26 cellular contexts compared by ENCODE assay signal in the genomic region with DNA sequence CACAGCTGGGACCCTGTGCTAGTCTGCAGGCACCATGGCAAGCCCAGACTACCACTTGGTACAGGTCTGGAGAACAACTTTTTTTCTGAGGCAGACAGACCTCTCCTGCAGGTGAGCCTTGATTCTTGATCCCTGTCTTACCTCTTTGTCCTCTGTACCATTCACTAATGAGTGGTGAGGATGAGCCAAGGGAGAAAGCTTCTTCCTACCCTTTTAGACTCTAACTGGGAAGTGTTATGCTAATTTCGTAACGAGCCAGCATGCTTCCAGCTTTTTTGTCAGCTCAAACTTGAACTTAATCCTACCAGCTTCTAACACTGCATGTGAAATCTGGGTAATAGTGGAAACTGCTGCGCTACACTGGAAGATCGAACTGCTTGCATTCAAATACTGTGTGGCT.
"Had no signal": no experiment of that assay in that cellular context is flagged by ENCODE, and none has a peak within 500 bp of the region (broad histone marks: within the 10 kb centered on the region; RNA-seq: fewer than 3 reads in every experiment).

No MANE protein-coding gene starts in this region.

- H3K9me3 Mint-ChIP-seq: memory B cell; mesothelial cell of epicardium; nephron; neural progenitor cell; stimulated activated memory B cell treated with anti-CD40 and anti-IgM and Interleukin-4, amounts not matched to agents 10 μg/mL and 1 μg/mL and 100 μg/mL, for 72 hours had no signal

- H3K27me3 ChIP-seq: gastrocnemius medialis, right lobe of liver, tibial nerve, upper lobe of left lung, uterus had no signal

- H3K27ac Mint-ChIP-seq: memory B cell; mesothelial cell of epicardium; naive thymus-derived CD4-positive, alpha-beta T cell; nephron; neural progenitor cell; progenitor cell of endocrine pancreas; stimulated activated memory B cell treated with anti-CD40 and anti-IgM and Interleukin-4, amounts not matched to agents 10 μg/mL and 1 μg/mL and 100 μg/mL, for 72 hours had no signal

- DNase-seq: dorsolateral prefrontal cortex; effector CD4-positive, alpha-beta T cell; foreskin fibroblast; gastrocnemius medialis; head of caudate nucleus; left ventricle myocardium superior; naive thymus-derived CD4-positive, alpha-beta T cell; right lobe of liver; small intestine; stimulated activated CD4-positive, alpha-beta T cell treated with anti-CD3 and anti-CD28 coated beads, Interleukin-4, amount 100 ng/mL, for 4 hours; stimulated activated naive CD8-positive, alpha-beta T cell treated with anti-CD3 and anti-CD28 coated beads, Interleukin-15, Interleukin-2, amounts not matched to agents 100 U/mL and 50 U/mL, for 24 hours; substantia nigra; upper lobe of left lung; uterus had no signal

- H3K4me3 Mint-ChIP-seq: memory B cell; mesothelial cell of epicardium; naive thymus-derived CD4-positive, alpha-beta T cell; nephron; neural progenitor cell; stimulated activated memory B cell treated with anti-CD40 and anti-IgM and Interleukin-4, amounts not matched to agents 10 μg/mL and 1 μg/mL and 100 μg/mL, for 72 hours had no signal

- ATAC-seq: esophagus mucosa; gastrocnemius medialis; left ventricle myocardium superior; naive thymus-derived CD4-positive, alpha-beta T cell; right lobe of liver; stimulated activated memory B cell treated with anti-CD40 and anti-IgM and Interleukin-4, amounts not matched to agents 10 μg/mL and 1 μg/mL and 100 μg/mL, for 72 hours; stimulated activated naive CD8-positive, alpha-beta T cell treated with anti-CD3 and anti-CD28 coated beads, Interleukin-15, Interleukin-2, amounts not matched to agents 100 U/mL and 50 U/mL, for 24 hours had no signal

- H3K36me3 ChIP-seq: gastrocnemius medialis, neural progenitor cell, right lobe of liver, thoracic aorta, tibial nerve, upper lobe of left lung, uterus had no signal

- H3K9me3 ChIP-seq: gastrocnemius medialis, right lobe of liver, thoracic aorta, tibial nerve, upper lobe of left lung, uterus had no signal

- H3K27me3 Mint-ChIP-seq: memory B cell; stimulated activated memory B cell treated with anti-CD40 and anti-IgM and Interleukin-4, amounts not matched to agents 10 μg/mL and 1 μg/mL and 100 μg/mL, for 72 hours had no signal

- H3K9ac ChIP-seq: neural progenitor cell, parathyroid adenoma had no signal

- H3K4me1 ChIP-seq: gastrocnemius medialis, neural progenitor cell, parathyroid adenoma, right lobe of liver, tibial nerve, upper lobe of left lung, uterus had no signal

- H3K36me3 Mint-ChIP-seq: memory B cell; mesothelial cell of epicardium; naive thymus-derived CD4-positive, alpha-beta T cell; neural progenitor cell; stimulated activated memory B cell treated with anti-CD40 and anti-IgM and Interleukin-4, amounts not matched to agents 10 μg/mL and 1 μg/mL and 100 μg/mL, for 72 hours had no signal

- H3K4me3 ChIP-seq: dorsolateral prefrontal cortex, gastrocnemius medialis, lung, neural progenitor cell, right lobe of liver, thoracic aorta, tibial nerve, upper lobe of left lung, uterus had no signal

- H3K27ac ChIP-seq: epithelial cell of prostate, gastrocnemius medialis, neural progenitor cell, parathyroid adenoma, right lobe of liver, thoracic aorta, tibial nerve, upper lobe of left lung, uterus had no signal

- H3K4me1 Mint-ChIP-seq: memory B cell; neural progenitor cell; stimulated activated memory B cell treated with anti-CD40 and anti-IgM and Interleukin-4, amounts not matched to agents 10 μg/mL and 1 μg/mL and 100 μg/mL, for 72 hours had no signal
